ENCODE assay signal across 8 cellular contexts in the genomic region with DNA sequence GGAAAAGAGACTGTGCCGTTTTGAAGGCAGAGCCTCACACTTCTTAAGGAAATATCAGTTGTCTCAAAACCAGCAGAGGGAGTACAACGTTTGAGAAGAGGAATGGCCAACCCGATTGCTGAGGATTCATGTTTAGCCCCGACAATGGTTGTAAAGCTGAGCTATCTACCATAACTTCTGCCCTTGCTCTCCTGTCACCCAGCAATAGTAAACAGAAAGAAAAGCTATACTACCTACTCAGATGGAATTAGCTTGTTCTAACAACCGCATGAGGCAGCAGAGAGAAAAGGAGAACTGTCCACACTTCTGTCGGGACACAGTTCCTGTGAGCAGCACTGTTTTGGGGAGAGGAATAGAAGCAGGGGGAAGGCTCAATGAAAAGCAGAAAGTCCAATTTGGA.
DNase-seq lines count a peak whose midpoint lies in the region; ATAC-seq and TF ChIP-seq lines count a peak whose summit lies in the region.

No MANE protein-coding gene starts in this region.

- peaks cover 31 to 75% of the 10 kb centered on the region in 2 donors for H3K4me1 ChIP-seq in left lung
- peaks cover 57% of the 10 kb centered on the region for H3K4me1 ChIP-seq in testis

- WGBS in testis, 2 donors = 18 to 31% methylated on average over 6 of the region's 6 CpGs

- peak; percentile 75 for ATAC-seq in left lung
- no peak for ATAC-seq in HG02938 (IDR thresholded peaks at IDR 0.05; ENCODE audit: unreplicated experiment)
- no peak for ATAC-seq in HG02623 (IDR thresholded peaks at IDR 0.05; ENCODE audit: unreplicated experiment)

- TF ChIP-seq CTCF in GM10248 (IDR thresholded peaks at IDR 0.05; ENCODE audit: control extremely low read depth, extremely low read depth, low read depth, missing control alignments) (peak; percentile 31), left lung (IDR thresholded peaks at IDR 0.05) (peak; percentile 23 to 30), testis (IDR thresholded peaks at IDR 0.05) (peak in 2 of 3 experiments; percentile 15 to 50)

- no peak for DNase-seq in GM10248 (ENCODE audit: extremely low spot score)
- peak; percentile 8 for DNase-seq in NCI-H460 (ENCODE audit: extremely low read depth, low read depth)
- DNase-seq in cerebellum (ENCODE audit: low spot score) = peak; percentile 45
- DNase-seq in left lung = no peak
- DNase-seq in testis = no peak
- no peak for DNase-seq in NK-92 (lab: John Stamatoyannopoulos, UW; ENCODE audit: unreplicated experiment)

- no peaks in the 10 kb centered on the region for H3K27me3 ChIP-seq in left lung
- H3K27me3 ChIP-seq in testis = no peaks in the 10 kb centered on the region

- POLR2A ChIA-PET in GM10248 (lab: Yijun Ruan, JAX) = no interaction called here

- H3K9me3 ChIP-seq in left lung (no peaks in the 10 kb centered on the region), testis (no peaks in the 10 kb centered on the region)

- H3K36me3 ChIP-seq in left lung = peaks cover 0 to 55% of the 10 kb centered on the region in 2 donors
- H3K36me3 ChIP-seq in testis (ENCODE audit: low read depth, missing control alignments) = no peaks in the 10 kb centered on the region

- intact Hi-C loops in left lung (cut with DNase I) = no loop called here
- intact Hi-C loops in testis (cut with DNase I; ENCODE audit: low total_unique reads) = no loop called here

- H3K4me3 ChIP-seq in left lung (no peak overlapping the region), testis (no peak overlapping the region)

- no peak for TF ChIP-seq POLR2A in testis (IDR thresholded peaks at IDR 0.05)

- CTCF ChIA-PET in GM10248 (lab: Yijun Ruan, JAX) = interaction anchor here (0.7 to 1.6 kb wide), 14 partner anchors 8 to 317 kb away, joined by 3 to 5 read pairs (median 4); no protein-coding TSS in a partner anchor

- H3K27ac ChIP-seq in left lung = peak overlapping the region; percentile 70 to 73
- peak overlapping the region; percentile 62 to 76 for H3K27ac ChIP-seq in testis

Comparison
In these comparisons a context has a peak if more than half of its experiments do, and no peak if none do; other contexts are left out.
1. DNase-seq: peak in NCI-H460 (single experiment) and cerebellum (single experiment); none in GM10248 (single experiment), left lung (0 of 2), testis (single experiment) and NK-92 (single experiment).
2. Peak in every context shown above with its lines, with median percentiles within 50 percentile points of each other: CTCF ChIP-seq.